Comparison of ENCODE assay signal across 1 cellular context in genomic region chr12:69566603-69567002, GRCh38.
TF ChIP-seq lines count a peak whose summit lies in the region.

No MANE protein-coding gene starts in this region.

TF ChIP-seq in K562, 482 proteins besides CTCF, POLR2A, EP300 and RAD21:
- TF ChIP-seq ZNF592 (IDR thresholded peaks at IDR 0.05) (no peak), THRA (IDR thresholded peaks at IDR 0.05) (no peak), SPI1 (IDR thresholded peaks at IDR 0.05; ENCODE audit: borderline replicate concordance, low read depth, low read length) (no peak), ZNF717 (CRISPR knock-in tag; IDR thresholded peaks at IDR 0.05) (no peak), ZNF217 (CRISPR knock-in tag; IDR thresholded peaks at IDR 0.05) (no peak), ERF (CRISPR knock-in tag; IDR thresholded peaks at IDR 0.05) (no peak), ZBTB5 (IDR thresholded peaks at IDR 0.05) (no peak), POU5F1 (IDR thresholded peaks at IDR 0.05; ENCODE audit: borderline replicate concordance, low read depth, low read length, partially characterized antibody) (no peak)
